In the genomic region with DNA sequence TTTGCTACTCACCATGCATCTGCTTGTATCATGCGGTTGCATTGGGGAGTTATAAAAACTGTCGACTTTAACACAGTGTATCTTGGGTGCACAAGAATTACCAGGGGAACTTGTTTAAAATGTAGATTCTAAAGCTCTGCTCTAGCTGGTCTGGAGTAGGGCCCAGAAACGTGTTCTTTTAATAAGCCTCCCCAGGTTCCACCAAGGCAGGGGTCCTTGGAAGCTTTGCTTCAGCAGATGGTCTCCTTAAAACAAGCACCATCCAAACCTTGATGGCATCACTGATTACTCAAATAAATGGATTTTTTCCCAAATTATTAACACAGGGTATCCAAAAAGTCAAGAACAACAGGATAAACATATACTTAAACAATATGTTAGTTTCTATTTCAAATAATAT, we compare ENCODE assay signal across 26 cellular contexts.
"Had no signal": no experiment of that assay in that cellular context is flagged by ENCODE, and none has a peak within 500 bp of the region (broad histone marks: within the 10 kb centered on the region; RNA-seq: fewer than 3 reads in every experiment).

No MANE protein-coding gene starts in this region.

- H3K27ac Mint-ChIP-seq: natural killer cell; nephron; neural progenitor cell; progenitor cell of endocrine pancreas; stimulated activated memory B cell treated with anti-CD40 and anti-IgM and Interleukin-4, amounts not matched to agents 10 μg/mL and 1 μg/mL and 100 μg/mL, for 72 hours; stimulated activated naive CD8-positive, alpha-beta T cell treated with anti-CD3 and anti-CD28 coated beads, Interleukin-15, amount 100 ng/mL, for 72 hours; type B pancreatic cell had no signal

- H3K36me3 Mint-ChIP-seq: natural killer cell; neural progenitor cell; stimulated activated memory B cell treated with anti-CD40 and anti-IgM and Interleukin-4, amounts not matched to agents 10 μg/mL and 1 μg/mL and 100 μg/mL, for 72 hours; type B pancreatic cell had no signal

- DNase-seq: natural killer cell; occipital lobe; ovary; posterior cingulate gyrus; psoas muscle; right cardiac atrium; right lobe of liver; sigmoid colon; stimulated activated CD4-positive, alpha-beta T cell treated with anti-CD3 and anti-CD28 coated beads, Interleukin-12 subunit alpha, Interleukin-12 subunit beta, amount 100 ng/mL, for 4 hours; stimulated activated CD4-positive, alpha-beta T cell treated with anti-CD3 and anti-CD28 coated beads, Interleukin-1b, Interleukin-23, amount 100 ng/mL, for 48 hours; stimulated activated CD4-positive, alpha-beta T cell treated with anti-CD3 and anti-CD28 coated beads, Interleukin-4, amount 100 ng/mL, for 1 hour; stimulated activated CD4-positive, alpha-beta T cell treated with anti-CD3 and anti-CD28 coated beads, Interleukin-4, amount 100 ng/mL, for 4 hours; stimulated activated CD8-positive, alpha-beta memory T cell treated with anti-CD3 and anti-CD28 coated beads, Interleukin-4, amount 100 ng/mL, for 48 hours; stimulated activated naive CD4-positive, alpha-beta T cell; stimulated activated naive CD8-positive, alpha-beta T cell treated with anti-CD3 and anti-CD28 coated beads, Interleukin-15, amount 100 ng/mL, for 72 hours; stimulated activated naive CD8-positive, alpha-beta T cell treated with anti-CD3 and anti-CD28 coated beads, Interleukin-15, Interleukin-2, amounts not matched to agents 100 U/mL and 50 U/mL, for 24 hours; testis; tibial artery; transverse colon; upper lobe of right lung; uterus had no signal

- H3K9me3 Mint-ChIP-seq: natural killer cell; neural progenitor cell; stimulated activated memory B cell treated with anti-CD40 and anti-IgM and Interleukin-4, amounts not matched to agents 10 μg/mL and 1 μg/mL and 100 μg/mL, for 72 hours; stimulated activated naive CD8-positive, alpha-beta T cell treated with anti-CD3 and anti-CD28 coated beads, Interleukin-15, amount 100 ng/mL, for 72 hours had no signal

- ATAC-seq: natural killer cell; psoas muscle; right cardiac atrium; right lobe of liver; stimulated activated memory B cell treated with anti-CD40 and anti-IgM and Interleukin-4, amounts not matched to agents 10 μg/mL and 1 μg/mL and 100 μg/mL, for 72 hours; stimulated activated naive CD8-positive, alpha-beta T cell treated with anti-CD3 and anti-CD28 coated beads, Interleukin-15, amount 100 ng/mL, for 72 hours; stimulated activated naive CD8-positive, alpha-beta T cell treated with anti-CD3 and anti-CD28 coated beads, Interleukin-15, Interleukin-2, amounts not matched to agents 100 U/mL and 50 U/mL, for 24 hours had no signal
